ENCODE assay signal across 8 cellular contexts in genomic region chr3:186932281-186933181, GRCh38. TPM values are rescaled to one million over a fixed set of nuclear protein-coding genes. Genes with fewer than 3 reads are reported as not detected.
DNase-seq lines count a peak whose midpoint lies in the region; ATAC-seq, FAIRE-seq and TF ChIP-seq lines count a peak whose summit lies in the region.

No MANE protein-coding gene starts in this region.

- H3K4me3 ChIP-seq in A673 (ENCODE audit: low read depth, low read length, poor library complexity, severe bottlenecking) (peak overlapping the region; percentile 95), NB4 (ENCODE audit: low read depth, low read length) (peak overlapping the region; percentile 71), K562 (peak overlapping the region; percentile 94), lower leg skin (ENCODE audit: low read depth, poor library complexity, severe bottlenecking) (peak overlapping the region; percentile 51), tibial artery (peak overlapping the region; percentile 82 to 91)

- DNase-seq in A673 (ENCODE audit: low spot score), result peak; percentile 47
- DNase-seq in NB4 (ENCODE audit: low read depth), result no peak
- peak in 2 of 4 experiments; percentile 28 to 69 for DNase-seq in K562 (ENCODE audit: extremely low read depth in 1 of 4, low spot score in 3 of 4)
- DNase-seq in lower leg skin (ENCODE audit: low spot score in 2 of 2), result no peak
- DNase-seq in tibial artery, result peak in 1 of 2 donors; percentile 69
- no peak for DNase-seq in NCI-H748 (lab: John Stamatoyannopoulos, UW; ENCODE audit: unreplicated experiment)

- CTCF ChIA-PET in A673 (lab: Charles Lee), result interaction anchor here (1.9 kb wide), 1 partner anchor 83 kb away, joined by 10 read pairs; no protein-coding TSS in a partner anchor
- CTCF ChIA-PET in K562 (lab: Yijun Ruan, JAX; ENCODE audit: low intra/inter-chr PET ratio), result no interaction called here

- no peak for TF ChIP-seq RAD21 in K562 (CRISPR knock-in tag; conservative IDR thresholded peaks at IDR 0.05 in 1 of 2, IDR thresholded peaks at IDR 0.05 in 1 of 2)

- peak overlapping the region; percentile 90 for H3K27ac ChIP-seq in A673 (ENCODE audit: low read depth, low read length, poor library complexity, severe bottlenecking)
- peak overlapping the region; percentile 88 for H3K27ac ChIP-seq in K562 (ENCODE audit: extremely low read depth, low read depth, low read length)
- peak overlapping the region; percentile 85 to 93 for H3K27ac ChIP-seq in tibial artery

- H3K79me2 ChIP-seq in K562 (ENCODE audit: control insufficient read depth, insufficient read depth, low read length), result peaks cover 72% of the 10 kb centered on the region

- intact Hi-C loops in A673 (cut with micrococcal nuclease; ENCODE audit: unreplicated experiment) (no loop called here), K562 (cut with micrococcal nuclease) (loop anchor here (2.0 to 10.0 kb wide), 3 partner anchors 16 to 232 kb away; no protein-coding TSS in a partner anchor), lower leg skin (cut with DNase I; ENCODE audit: low total_unique reads) (no loop called here), tibial artery (cut with DNase I; ENCODE audit: low total_unique reads) (loop anchor here (5.0 to 10.0 kb wide), 4 partner anchors 45 to 255 kb away; no protein-coding TSS in a partner anchor)

- TF ChIP-seq POLR2A in NB4 (IDR thresholded peaks at IDR 0.05; ENCODE audit: extremely low read depth, insufficient read length) (no peak), K562 (conservative IDR thresholded peaks at IDR 0.05) (no peak), lower leg skin (IDR thresholded peaks at IDR 0.05) (no peak)

- H3K36me3 ChIP-seq in A673 (ENCODE audit: insufficient read depth, low read length, poor library complexity, severe bottlenecking) (peaks cover 30% of the 10 kb centered on the region), K562 (ENCODE audit: control insufficient read depth, insufficient read depth, low read length) (peaks cover 42% of the 10 kb centered on the region), tibial artery (peaks cover 0 to 4% (median 0%) of the 10 kb centered on the region in 3 donors)

- H2AFZ ChIP-seq in K562 (ENCODE audit: low read depth, low read length), result peak overlapping the region; percentile 86

- peak; percentile 19; the same call in 1 of the 2 replicates for TF ChIP-seq EP300 in K562 (IDR thresholded peaks at IDR 0.05; ENCODE audit: low read length)

- peak overlapping the region; percentile 72 to 98 for H3K9ac ChIP-seq in K562 (ENCODE audit: insufficient read depth in 1 of 2, low read depth in 2 of 2, low read length in 2 of 2)

- 12% methylated on average over 15 of the region's 15 CpGs for WGBS in K562 (ENCODE audit: insufficient coverage, low coverage, missing lambda C conversion rate)
- 36 to 41% methylated on average over 15 of the region's 15 CpGs for WGBS in lower leg skin, 2 donors

- POLR2A ChIA-PET in A673 (lab: Charles Lee; ENCODE audit: low non-redundant PET), result interaction anchor here (0.7 kb wide), 1 partner anchor 69 kb away, joined by 3 read pairs; no protein-coding TSS in a partner anchor
- POLR2A ChIA-PET in K562 (lab: Yijun Ruan, JAX), result interaction anchor here (0.6 to 2.1 kb wide), 15 partner anchors 11 to 365 kb away, joined by 3 to 14 read pairs (median 3); no protein-coding TSS in a partner anchor

- peak overlapping the region; percentile 78 for H3K4me2 ChIP-seq in K562 (ENCODE audit: insufficient read depth, low read length)

- ATAC-seq in K562 (no peak), HG03457 (IDR thresholded peaks at IDR 0.05; ENCODE audit: unreplicated experiment) (no peak), HG03378 (IDR thresholded peaks at IDR 0.05; ENCODE audit: unreplicated experiment) (no peak)

- in situ Hi-C loops in K562 (cut with MboI), result loop anchor here (5.0 kb wide), 1 partner anchor 85 kb away; no protein-coding TSS in a partner anchor

- no peaks in the 10 kb centered on the region for H4K20me1 ChIP-seq in K562 (replicated peaks; ENCODE audit: control insufficient read depth, insufficient read depth, low read length)

- H3K4me1 ChIP-seq in A673 (ENCODE audit: insufficient read depth, low read length, poor library complexity, severe bottlenecking), result peaks cover 7% of the 10 kb centered on the region
- peaks cover 34 to 40% of the 10 kb centered on the region in 2 experiments for H3K4me1 ChIP-seq in K562 (replicated peaks in 1 of 2; ENCODE audit: control insufficient read depth in 2 of 2, insufficient read depth in 2 of 2, low read length in 2 of 2)
- H3K4me1 ChIP-seq in tibial artery, result peaks cover 0 to 32% (median 28%) of the 10 kb centered on the region in 4 donors

- no peak for TF ChIP-seq CTCF in A673 (conservative IDR thresholded peaks at IDR 0.05; ENCODE audit: low read depth, low read length)
- no peak for TF ChIP-seq CTCF in NB4 (IDR thresholded peaks at IDR 0.05; ENCODE audit: low read depth, low read length)
- no peak for TF ChIP-seq CTCF in K562 (IDR thresholded peaks at IDR 0.05 in 2 of 3, conservative IDR thresholded peaks at IDR 0.05 in 1 of 3; ENCODE audit: insufficient read depth in 2 of 3, low read depth in 1 of 3, low read length in 3 of 3)
- TF ChIP-seq CTCF in lower leg skin (IDR thresholded peaks at IDR 0.05), result no peak
- TF ChIP-seq CTCF in tibial artery (IDR thresholded peaks at IDR 0.05), result no peak

- peaks cover 2% of the 10 kb centered on the region for H3K9me1 ChIP-seq in K562 (ENCODE audit: control insufficient read depth, insufficient read depth, low read length)

- no peaks in the 10 kb centered on the region for H3K27me3 ChIP-seq in A673 (replicated peaks; ENCODE audit: insufficient read depth, low read depth, low read length, poor library complexity)
- no peaks in the 10 kb centered on the region for H3K27me3 ChIP-seq in K562 (ENCODE audit: control insufficient read depth in 2 of 2, insufficient read depth in 2 of 2, low read length in 2 of 2)
- H3K27me3 ChIP-seq in tibial artery, result no peaks in the 10 kb centered on the region

- peak; percentile 77 for FAIRE-seq in K562 (lab: Jason Lieb, UNC)

- H3K9me3 ChIP-seq in A673 (ENCODE audit: low read depth, low read length, poor library complexity, severe bottlenecking) (no peaks in the 10 kb centered on the region), K562 (replicated peaks; ENCODE audit: control insufficient read depth, insufficient read depth, low read depth, low read length) (0 out of 2 replicates have a peak, but pooled peaks cover 2% of the 10 kb centered on the region), tibial artery (no peaks in the 10 kb centered on the region)

- TSS peak; percentile 25 for BruUV-seq in A673 (replicated peaks; lab: Mats Ljungman, UMichigan)
- BruUV-seq in K562 (replicated peaks; lab: Mats Ljungman, UMichigan), result no TSS peak

TF ChIP-seq in K562, 482 proteins besides CTCF, POLR2A, EP300 and RAD21 (continues in another document):
- TF ChIP-seq MYC (IDR thresholded peaks at IDR 0.05; ENCODE audit: low read depth, low read length), result peak; percentile 18; the same call in 1 of the 2 replicates
- TF ChIP-seq MYC (CRISPR knock-in tag; IDR thresholded peaks at IDR 0.05; ENCODE audit: borderline replicate concordance, low read depth), result no peak
- TF ChIP-seq GABPB2 (CRISPR knock-in tag; conservative IDR thresholded peaks at IDR 0.05), result no peak
- peak; percentile 26 for TF ChIP-seq CHD1 (IDR thresholded peaks at IDR 0.05; ENCODE audit: low read length)
- no peak for TF ChIP-seq ZNF707 (CRISPR knock-in tag; conservative IDR thresholded peaks at IDR 0.05)

RNA-seq across cellular contexts. Expression of gene ST6GAL1, which starts 2.2 kb away (rescaled TPM):
- 74.2 and 78.3 TPM in 2 replicates for total RNA-seq in A673 (2021)
- 401 and 438 TPM in 2 replicates for total RNA-seq in K562 (2011; cell fraction: chromatin; rRNA removed; ENCODE audit: low replicate concordance)
- 288 and 318 TPM in 2 replicates for total RNA-seq in K562 (2011; cell fraction: nucleolus; rRNA removed)
- total RNA-seq in K562 (2011; cell fraction: nucleoplasm; rRNA removed), result 391 and 510 TPM in 2 replicates
- total RNA-seq in K562 (2014; rRNA removed), result 57.1 and 57.4 TPM in 2 replicates
- 71.0 and 79.0 TPM in 2 replicates for total RNA-seq in K562 (2014; rRNA removed; fragmentation: Illumina TruSeq; extraction: Trizol)
- 39.3 and 42.3 TPM in 2 replicates for total RNA-seq in K562 (2015; rRNA removed; fragmentation: Illumina TruSeq; extraction: Trizol)
- 114 and 135 TPM in 2 replicates for total RNA-seq in K562 (2021)
- 93.3 and 144 TPM in 2 replicates for polyA plus RNA-seq in K562 (2011; rRNA removed)
- 75.4 and 100 TPM in 2 replicates for polyA plus RNA-seq in K562 (2011; cell fraction: cytosol; rRNA removed)
- 62.0 and 106 TPM in 2 replicates for polyA plus RNA-seq in K562 (2011; cell fraction: nucleus; rRNA removed)
- polyA plus RNA-seq in K562 (2012), result 65.3 and 96.3 TPM in 2 replicates
- 108 and 145 TPM in 2 replicates for polyA plus RNA-seq in K562 (2014; fragmentation: Illumina TruSeq; extraction: Trizol)
- 10 to 100 TPM; 31.9 to 43.0 TPM for polyA plus RNA-seq in K562 (2014; fragmentation: Nextera tagmentation; extraction: Ambion mirVana)
- polyA plus RNA-seq in K562 (2014; rRNA removed), result 74.1 and 80.6 TPM in 2 replicates
- 163 and 272 TPM in 2 replicates for polyA minus RNA-seq in K562 (2011; rRNA and poly(A)+ RNA removed)
- polyA minus RNA-seq in K562 (2011; cell fraction: cytosol; rRNA and poly(A)+ RNA removed), result 58.4 and 107 TPM in 2 replicates
- 86.4 and 113 TPM in 2 replicates for polyA minus RNA-seq in K562 (2011; cell fraction: nucleus; rRNA and poly(A)+ RNA removed)
- total RNA-seq in lower leg skin, result 10 to 100 TPM; 12.8 to 44.5 (median 25.2) TPM

Comparison
In these comparisons a context has a peak if more than half of its experiments do, and no peak if none do; other contexts are left out.
1. intact Hi-C loops: an anchor here in K562 (2.0 to 10.0 kb wide) and tibial artery (5.0 to 10.0 kb wide); none called in A673 and lower leg skin.